ENCODE assay signal across 32 cellular contexts in genomic region chr16:57672824-57673223, GRCh38. TPM values are rescaled to one million over a fixed set of nuclear protein-coding genes. Genes with fewer than 3 reads are reported as not detected.
DNase-seq lines count a peak whose midpoint lies in the region; ATAC-seq, FAIRE-seq and TF ChIP-seq lines count a peak whose summit lies in the region.
"Had no signal": no experiment of that assay in that cellular context is flagged by ENCODE, and none has a peak within 500 bp of the region (broad histone marks: within the 10 kb centered on the region; RNA-seq: fewer than 3 reads in every experiment).

No MANE protein-coding gene starts in this region.

- H3K27me3 Mint-ChIP-seq in neural crest cell (ENCODE audit: low read depth): no peaks in the 10 kb centered on the region

- no peaks in the 10 kb centered on the region for H3K79me2 ChIP-seq in HepG2 (ENCODE audit: insufficient read depth, low read length)
- no peaks in the 10 kb centered on the region for H3K79me2 ChIP-seq in osteoblast (ENCODE audit: insufficient read depth, low read length)
- no peaks in the 10 kb centered on the region for H3K79me2 ChIP-seq in OCI-LY7 (ENCODE audit: insufficient read depth, low read depth, low read length)

- FAIRE-seq in HepG2 (lab: Jason Lieb, UNC): no peak
- FAIRE-seq: GM12878, GM12892, GM18507 had no signal

- no peak overlapping the region for H3K4me2 ChIP-seq in HepG2 (ENCODE audit: low read depth, low read length)
- no peak overlapping the region for H3K4me2 ChIP-seq in osteoblast (ENCODE audit: insufficient read depth, low read length)
- no peak overlapping the region for H3K4me2 ChIP-seq in OCI-LY7 (ENCODE audit: low read length)
- H3K4me2 ChIP-seq: BLaER1 had no signal

- no peak for ATAC-seq in HepG2
- ATAC-seq in right lobe of liver: no peak
- ATAC-seq in HG03095 (IDR thresholded peaks at IDR 0.05; ENCODE audit: unreplicated experiment): no peak
- ATAC-seq: GM12878 had no signal

- TF ChIP-seq POLR2A in HepG2 (IDR thresholded peaks at IDR 0.05; ENCODE audit: insufficient read depth in 1 of 2, low read depth in 2 of 2, low read length in 2 of 2) (no peak), right lobe of liver (IDR thresholded peaks at IDR 0.05) (no peak)

- CTCF ChIA-PET in HepG2 (lab: Yijun Ruan, JAX; ENCODE audit: low intra/inter-chr PET ratio, low total read pairs) (no interaction called here), OCI-LY7 (lab: Charles Lee; ENCODE audit: unreplicated experiment) (no interaction called here)

- 91% methylated on average over 2 of the region's 2 CpGs for WGBS in HepG2 (ENCODE audit: low lambda C conversion rate)
- WGBS in right lobe of liver (ENCODE audit: insufficient coverage, low coverage, low lambda C conversion rate, missing lambda C conversion rate): 86% methylated on average over 1 of the region's 2 CpGs

- no peak for TF ChIP-seq RAD21 in HepG2 (CRISPR knock-in tag; IDR thresholded peaks at IDR 0.05)

- H3K4me3 ChIP-seq in HepG2 (replicated peaks in 1 of 3; ENCODE audit: insufficient read depth in 1 of 3, low read depth in 2 of 3, low read length in 3 of 3) (no peak overlapping the region), right lobe of liver (no peak overlapping the region), osteoblast (ENCODE audit: insufficient read depth, low read length) (no peak overlapping the region), OCI-LY7 (ENCODE audit: low read depth, low read length, poor library complexity, severe bottlenecking) (no peak overlapping the region)
- H3K4me3 ChIP-seq: BLaER1, GM12878 had no signal

- no peaks in the 10 kb centered on the region for H3K9me2 ChIP-seq in OCI-LY7 (ENCODE audit: insufficient read depth, low read length)

- H3K36me3 ChIP-seq in HepG2 (replicated peaks in 1 of 2; ENCODE audit: control insufficient read depth in 1 of 2, insufficient read depth in 2 of 2, low read length in 2 of 2) (no peaks in the 10 kb centered on the region), right lobe of liver (no peaks in the 10 kb centered on the region), osteoblast (ENCODE audit: insufficient read depth, low read length) (no peaks in the 10 kb centered on the region), OCI-LY7 (ENCODE audit: insufficient read depth, low read length) (no peaks in the 10 kb centered on the region)
- H3K36me3 ChIP-seq: BE2C, BLaER1 had no signal

- H3K9me3 ChIP-seq in HepG2 (ENCODE audit: low read length): no peaks in the 10 kb centered on the region
- H3K9me3 ChIP-seq in right lobe of liver: no peaks in the 10 kb centered on the region
- H3K9me3 ChIP-seq in osteoblast (ENCODE audit: low read depth, low read length): no peaks in the 10 kb centered on the region
- H3K9me3 ChIP-seq in OCI-LY7 (ENCODE audit: low read length): no peaks in the 10 kb centered on the region
- H3K9me3 ChIP-seq: BE2C, BLaER1 had no signal

- TF ChIP-seq CTCF in HepG2 (CRISPR knock-in tag; IDR thresholded peaks at IDR 0.05): no peak
- no peak for TF ChIP-seq CTCF in right lobe of liver (IDR thresholded peaks at IDR 0.05)
- TF ChIP-seq CTCF in neural crest cell (conservative IDR thresholded peaks at IDR 0.05): no peak
- TF ChIP-seq CTCF in osteoblast (IDR thresholded peaks at IDR 0.05; ENCODE audit: extremely low read depth, low read depth, low read length): no peak
- TF ChIP-seq CTCF in OCI-LY7 (conservative IDR thresholded peaks at IDR 0.05; ENCODE audit: low read length): no peak

- no peak overlapping the region for H2AFZ ChIP-seq in HepG2 (ENCODE audit: low read length)
- H2AFZ ChIP-seq in osteoblast (ENCODE audit: low read length): no peak overlapping the region
- H2AFZ ChIP-seq in OCI-LY7 (ENCODE audit: low read length): no peak overlapping the region

- DNase-seq in HepG2 (ENCODE audit: low spot score) (no peak), right lobe of liver (no peak), neural crest cell (ENCODE audit: low read depth, low spot score) (no peak), osteoblast (ENCODE audit: insufficient read length, low spot score, missing footprints) (peak; percentile 25), OCI-LY7 (ENCODE audit: low spot score) (no peak), NCI-H2196 treated with DMSO at 0.1 percent for 48 hours (lab: John Stamatoyannopoulos, UW; ENCODE audit: unreplicated experiment) (no peak)
- DNase-seq: ACHN; BE2C; C1 segment of cervical spinal cord; CD4-positive, alpha-beta memory T cell; CD4-positive, CD25-positive, alpha-beta regulatory T cell; CD8-positive, alpha-beta memory T cell; COR-L47; DMS 273 treated with DMSO at 0.1 percent for 48 hours; DMS153; DMS53; DMS79; DND-41; EL; GDM1 had no signal

- no peaks in the 10 kb centered on the region for H4K20me1 ChIP-seq in HepG2 (ENCODE audit: insufficient read depth, low read length)
- H4K20me1 ChIP-seq in osteoblast (ENCODE audit: insufficient read depth, low read length): no peaks in the 10 kb centered on the region
- H4K20me1 ChIP-seq in OCI-LY7 (ENCODE audit: insufficient read depth, low read length): no peaks in the 10 kb centered on the region
- H4K20me1 ChIP-seq: BLaER1 had no signal

- H3K27me3 ChIP-seq in HepG2 (ENCODE audit: control insufficient read depth in 1 of 2, insufficient read depth in 2 of 2, low read length in 2 of 2) (no peaks in the 10 kb centered on the region), right lobe of liver (no peaks in the 10 kb centered on the region), osteoblast (ENCODE audit: insufficient read depth, low read length) (peaks cover 34% of the 10 kb centered on the region)
- H3K27me3 ChIP-seq: BE2C, BLaER1 had no signal

- H3K4me1 ChIP-seq in HepG2 (ENCODE audit: insufficient read depth, low read length): peaks cover 64% of the 10 kb centered on the region
- H3K4me1 ChIP-seq in right lobe of liver: peaks cover 0 to 29% (median 9%) of the 10 kb centered on the region in 4 donors
- H3K4me1 ChIP-seq in osteoblast (ENCODE audit: insufficient read depth, low read length): peaks cover 2% of the 10 kb centered on the region
- no peaks in the 10 kb centered on the region for H3K4me1 ChIP-seq in OCI-LY7 (ENCODE audit: insufficient read depth, low read length, poor library complexity, severe bottlenecking)
- H3K4me1 ChIP-seq: BE2C had no signal

- no peak overlapping the region for H3K9ac ChIP-seq in HepG2 (ENCODE audit: insufficient read depth, low read depth, low read length)
- H3K9ac ChIP-seq: BLaER1 had no signal

- H3K4me1 Mint-ChIP-seq in neural crest cell: peaks cover 42% of the 10 kb centered on the region
- H3K4me1 Mint-ChIP-seq: CD4-positive, alpha-beta memory T cell; CD4-positive, CD25-positive, alpha-beta regulatory T cell; CD8-positive, alpha-beta memory T cell had no signal

- no peak overlapping the region for H3K4me3 Mint-ChIP-seq in neural crest cell
- H3K4me3 Mint-ChIP-seq: CD14-positive monocyte; CD4-positive, alpha-beta memory T cell; CD4-positive, CD25-positive, alpha-beta regulatory T cell; CD8-positive, alpha-beta memory T cell had no signal

- no TSS peak for BruUV-seq in HepG2 (replicated peaks; lab: Mats Ljungman, UMichigan)
- no TSS peak for BruUV-seq in OCI-LY7 (replicated peaks; lab: Mats Ljungman, UMichigan)

- intact Hi-C loops in HepG2 (cut with micrococcal nuclease; ENCODE audit: unreplicated experiment): no loop called here
- intact Hi-C loops in right lobe of liver (cut with DNase I): no loop called here
- intact Hi-C loops in OCI-LY7 (cut with micrococcal nuclease; ENCODE audit: unreplicated experiment): no loop called here

- TF ChIP-seq EP300 in HepG2 (IDR thresholded peaks at IDR 0.05; ENCODE audit: low read depth in 2 of 2, low read length in 2 of 2) (no peak), HepG2 (CRISPR knock-in tag; IDR thresholded peaks at IDR 0.05; ENCODE audit: borderline replicate concordance) (no peak)

- H3K27ac Mint-ChIP-seq in neural crest cell (ENCODE audit: unreplicated experiment): peak overlapping the region; percentile 43
- H3K27ac Mint-ChIP-seq: CD4-positive, alpha-beta memory T cell; CD4-positive, CD25-positive, alpha-beta regulatory T cell had no signal

- no peaks in the 10 kb centered on the region for H3K36me3 Mint-ChIP-seq in neural crest cell (ENCODE audit: low read depth)
- H3K36me3 Mint-ChIP-seq: CD4-positive, alpha-beta memory T cell; CD4-positive, CD25-positive, alpha-beta regulatory T cell; CD8-positive, alpha-beta memory T cell had no signal

- in situ Hi-C loops in HepG2 (cut with HindIII; ENCODE audit: extremely low pct_ligation_motif_present, low pct_unique_long_range_greater_than_20kb): no loop called here

- H3K9me3 Mint-ChIP-seq in neural crest cell: no peaks in the 10 kb centered on the region
- H3K9me3 Mint-ChIP-seq: CD14-positive monocyte; CD4-positive, alpha-beta memory T cell; CD4-positive, CD25-positive, alpha-beta regulatory T cell; CD8-positive, alpha-beta memory T cell had no signal

- H3K27ac ChIP-seq in HepG2 (ENCODE audit: extremely low read length, insufficient read depth, low read length): no peak overlapping the region
- H3K27ac ChIP-seq in right lobe of liver: no peak overlapping the region
- H3K27ac ChIP-seq in osteoblast (ENCODE audit: low read depth, low read length): no peak overlapping the region
- no peak overlapping the region for H3K27ac ChIP-seq in OCI-LY7 (ENCODE audit: low read depth, low read length, poor library complexity, severe bottlenecking)
- H3K27ac ChIP-seq: 22Rv1, BLaER1 had no signal

- POLR2A ChIA-PET in HepG2 (lab: Yijun Ruan, JAX): interaction anchor here (0.7 kb wide), 1 partner anchor 31 kb away, joined by 3 read pairs; no protein-coding TSS in a partner anchor
- POLR2A ChIA-PET in OCI-LY7 (lab: Charles Lee): no interaction called here

RNA-seq across cellular contexts. Expression of gene ADGRG3, which starts 4.7 kb away (rescaled TPM):
- total RNA-seq in HepG2 (2016; rRNA removed; fragmentation: Illumina TruSeq; extraction: Trizol): 1.0 and 2.7 TPM in 2 replicates
- total RNA-seq in HepG2 (2016; cell fraction: cytosol; rRNA removed; fragmentation: Illumina TruSeq; extraction: Trizol; ENCODE audit: low read depth): 0.79 and 1.1 TPM in 2 replicates
- total RNA-seq in HepG2 (2016; cell fraction: insoluble cytoplasmic fraction; rRNA removed; fragmentation: Illumina TruSeq; extraction: Trizol): 1.1 and 2.2 TPM in 2 replicates
- total RNA-seq in HepG2 (2016; cell fraction: membrane; rRNA removed; fragmentation: Illumina TruSeq; extraction: Trizol): 1.0 and 1.5 TPM in 2 replicates
- 2.3 and 2.7 TPM in 2 replicates for total RNA-seq in HepG2 (2016; cell fraction: nucleus; rRNA removed; fragmentation: Illumina TruSeq; extraction: Trizol)
- 11.8 and 13.6 TPM in 2 replicates for polyA plus RNA-seq in HepG2 (2011; rRNA removed)
- 10.8 and 11.2 TPM in 2 replicates for polyA plus RNA-seq in HepG2 (2011; cell fraction: cytosol; rRNA removed)
- polyA plus RNA-seq in HepG2 (2011; cell fraction: nucleus; rRNA removed): 21.1 and 23.7 TPM in 2 replicates
- polyA plus RNA-seq in HepG2 (2012): 5.8 and 8.1 TPM in 2 replicates
- polyA plus RNA-seq in HepG2 (2016; cell fraction: cytosol; fragmentation: Illumina TruSeq; extraction: Trizol; ENCODE audit: low read depth): 0.49 and 0.54 TPM in 2 replicates
- 1.3 TPM in 2 replicates for polyA plus RNA-seq in HepG2 (2016; cell fraction: insoluble cytoplasmic fraction; fragmentation: Illumina TruSeq; extraction: Trizol; ENCODE audit: low read depth)
- 0.65 and 1.0 TPM in 2 replicates for polyA plus RNA-seq in HepG2 (2016; cell fraction: membrane; fragmentation: Illumina TruSeq; extraction: Trizol; ENCODE audit: low read depth)
- 5.4 and 6.5 TPM in 2 replicates for polyA plus RNA-seq in HepG2 (2016; cell fraction: nucleus; fragmentation: Illumina TruSeq; extraction: Trizol; ENCODE audit: insufficient read depth, low read depth)
- polyA minus RNA-seq in HepG2 (2011; rRNA and poly(A)+ RNA removed; ENCODE audit: low replicate concordance): 0.91 and 31.9 TPM in 2 replicates
- polyA minus RNA-seq in HepG2 (2011; cell fraction: cytosol; rRNA and poly(A)+ RNA removed): 4.7 and 5.3 TPM in 2 replicates
- polyA minus RNA-seq in HepG2 (2011; cell fraction: nucleus; rRNA and poly(A)+ RNA removed): 8.9 and 10.4 TPM in 2 replicates
- 1 to 10 TPM in 1 of 6 experiments, under 1 TPM in 5; 0.37 to 1.6 (median 0.83) TPM for total RNA-seq in right lobe of liver
- not detected in 2 replicates for total RNA-seq in neural crest cell
- not detected in 2 replicates for total RNA-seq in osteoblast
- not detected in 2 replicates for total RNA-seq in OCI-LY7 (2014; rRNA removed; shearing (Covaris generic))
- not detected in 2 replicates for total RNA-seq in OCI-LY7 (2022)
- total RNA-seq: A172; A673; CD4-positive, alpha-beta memory T cell; CD8-positive, alpha-beta memory T cell; Daoy; G401; GM12878 had no signal
- polyA plus RNA-seq: AG04450; CD4-positive, alpha-beta memory T cell; CD4-positive, CD25-positive, alpha-beta regulatory T cell; CD8-positive, alpha-beta memory T cell had no signal

RNA-seq across cellular contexts. Expression of gene DRC7, which starts 21.8 kb away (rescaled TPM):
- total RNA-seq in HepG2 (2016; rRNA removed; fragmentation: Illumina TruSeq; extraction: Trizol) (2.7 and 3.4 TPM in 2 replicates), right lobe of liver (under 1 TPM; 0.06 to 0.37 (median 0.19) TPM), neural crest cell (0.16 and 0.32 TPM in 2 replicates), osteoblast (not detected in 2 replicates), OCI-LY7 (2022) (0.46 and 0.55 TPM in 2 replicates)
- 0.26 and 1.5 TPM in 2 replicates for total RNA-seq in HepG2 (2016; cell fraction: cytosol; rRNA removed; fragmentation: Illumina TruSeq; extraction: Trizol; ENCODE audit: low read depth)
- 2.4 and 2.5 TPM in 2 replicates for total RNA-seq in HepG2 (2016; cell fraction: insoluble cytoplasmic fraction; rRNA removed; fragmentation: Illumina TruSeq; extraction: Trizol)
- total RNA-seq in HepG2 (2016; cell fraction: membrane; rRNA removed; fragmentation: Illumina TruSeq; extraction: Trizol): 1.4 and 2.1 TPM in 2 replicates
- total RNA-seq in HepG2 (2016; cell fraction: nucleus; rRNA removed; fragmentation: Illumina TruSeq; extraction: Trizol): 0.59 and 1.6 TPM in 2 replicates
- 3.4 and 3.5 TPM in 2 replicates for polyA plus RNA-seq in HepG2 (2011; rRNA removed)
- 2.7 and 3.1 TPM in 2 replicates for polyA plus RNA-seq in HepG2 (2011; cell fraction: cytosol; rRNA removed)
- 3.4 TPM in 2 replicates for polyA plus RNA-seq in HepG2 (2011; cell fraction: nucleus; rRNA removed)
- polyA plus RNA-seq in HepG2 (2012): 4.1 and 4.4 TPM in 2 replicates
- polyA plus RNA-seq in HepG2 (2016; cell fraction: cytosol; fragmentation: Illumina TruSeq; extraction: Trizol; ENCODE audit: low read depth): 0.70 and 1.3 TPM in 2 replicates
- 2.0 and 2.4 TPM in 2 replicates for polyA plus RNA-seq in HepG2 (2016; cell fraction: insoluble cytoplasmic fraction; fragmentation: Illumina TruSeq; extraction: Trizol; ENCODE audit: low read depth)
- polyA plus RNA-seq in HepG2 (2016; cell fraction: membrane; fragmentation: Illumina TruSeq; extraction: Trizol; ENCODE audit: low read depth): 1.0 and 1.1 TPM in 2 replicates
- 1.6 and 1.8 TPM in 2 replicates for polyA plus RNA-seq in HepG2 (2016; cell fraction: nucleus; fragmentation: Illumina TruSeq; extraction: Trizol; ENCODE audit: insufficient read depth, low read depth)
- 1.2 TPM in 1 of 2 replicates, not detected in the other for polyA minus RNA-seq in HepG2 (2011; rRNA and poly(A)+ RNA removed; ENCODE audit: low replicate concordance)
- polyA minus RNA-seq in HepG2 (2011; cell fraction: cytosol; rRNA and poly(A)+ RNA removed): 0.99 and 1.1 TPM in 2 replicates
- 1.3 and 2.5 TPM in 2 replicates for polyA minus RNA-seq in HepG2 (2011; cell fraction: nucleus; rRNA and poly(A)+ RNA removed)
- 0.05 and 0.44 TPM in 2 replicates for total RNA-seq in OCI-LY7 (2014; rRNA removed; shearing (Covaris generic))
- total RNA-seq: A172; A673; CD4-positive, alpha-beta memory T cell; CD4-positive, CD25-positive, alpha-beta regulatory T cell; CD8-positive, alpha-beta memory T cell; Daoy; G401 had no signal
- polyA plus RNA-seq: AG04450; CD4-positive, alpha-beta memory T cell; CD4-positive, CD25-positive, alpha-beta regulatory T cell; CD8-positive, alpha-beta memory T cell had no signal

RNA-seq across cellular contexts. Expression of gene ADGRG1, which starts 44.4 kb away (rescaled TPM):
- total RNA-seq in HepG2 (2016; rRNA removed; fragmentation: Illumina TruSeq; extraction: Trizol) (2.8 and 5.9 TPM in 2 replicates), right lobe of liver (1 to 10 TPM; 1.8 to 4.2 (median 3.4) TPM), neural crest cell (56.6 and 58.5 TPM in 2 replicates), osteoblast (0.29 and 0.72 TPM in 2 replicates), OCI-LY7 (2022) (not detected in 2 replicates)
- total RNA-seq in HepG2 (2016; cell fraction: cytosol; rRNA removed; fragmentation: Illumina TruSeq; extraction: Trizol; ENCODE audit: low read depth): 1.1 and 2.0 TPM in 2 replicates
- total RNA-seq in HepG2 (2016; cell fraction: insoluble cytoplasmic fraction; rRNA removed; fragmentation: Illumina TruSeq; extraction: Trizol): 2.8 and 5.0 TPM in 2 replicates
- 3.1 and 3.2 TPM in 2 replicates for total RNA-seq in HepG2 (2016; cell fraction: membrane; rRNA removed; fragmentation: Illumina TruSeq; extraction: Trizol)
- total RNA-seq in HepG2 (2016; cell fraction: nucleus; rRNA removed; fragmentation: Illumina TruSeq; extraction: Trizol): 7.2 and 8.0 TPM in 2 replicates
- polyA plus RNA-seq in HepG2 (2011; rRNA removed): 2.7 and 3.3 TPM in 2 replicates
- 1.8 and 2.1 TPM in 2 replicates for polyA plus RNA-seq in HepG2 (2011; cell fraction: cytosol; rRNA removed)
- 5.0 and 7.4 TPM in 2 replicates for polyA plus RNA-seq in HepG2 (2011; cell fraction: nucleus; rRNA removed)
- polyA plus RNA-seq in HepG2 (2012): 2.3 and 3.3 TPM in 2 replicates
- 0.83 and 1.3 TPM in 2 replicates for polyA plus RNA-seq in HepG2 (2016; cell fraction: cytosol; fragmentation: Illumina TruSeq; extraction: Trizol; ENCODE audit: low read depth)
- 2.4 and 5.1 TPM in 2 replicates for polyA plus RNA-seq in HepG2 (2016; cell fraction: insoluble cytoplasmic fraction; fragmentation: Illumina TruSeq; extraction: Trizol; ENCODE audit: low read depth)
- polyA plus RNA-seq in HepG2 (2016; cell fraction: membrane; fragmentation: Illumina TruSeq; extraction: Trizol; ENCODE audit: low read depth): 2.8 and 3.2 TPM in 2 replicates
- polyA plus RNA-seq in HepG2 (2016; cell fraction: nucleus; fragmentation: Illumina TruSeq; extraction: Trizol; ENCODE audit: insufficient read depth, low read depth): 14.1 and 15.0 TPM in 2 replicates
- polyA minus RNA-seq in HepG2 (2011; rRNA and poly(A)+ RNA removed; ENCODE audit: low replicate concordance): 4.0 and 29.5 TPM in 2 replicates
- 1.8 and 1.9 TPM in 2 replicates for polyA minus RNA-seq in HepG2 (2011; cell fraction: cytosol; rRNA and poly(A)+ RNA removed)
- 2.4 and 2.8 TPM in 2 replicates for polyA minus RNA-seq in HepG2 (2011; cell fraction: nucleus; rRNA and poly(A)+ RNA removed)
- total RNA-seq in OCI-LY7 (2014; rRNA removed; shearing (Covaris generic)): not detected in 2 replicates
